8 cellular contexts compared by ENCODE assay signal in the genomic region with DNA sequence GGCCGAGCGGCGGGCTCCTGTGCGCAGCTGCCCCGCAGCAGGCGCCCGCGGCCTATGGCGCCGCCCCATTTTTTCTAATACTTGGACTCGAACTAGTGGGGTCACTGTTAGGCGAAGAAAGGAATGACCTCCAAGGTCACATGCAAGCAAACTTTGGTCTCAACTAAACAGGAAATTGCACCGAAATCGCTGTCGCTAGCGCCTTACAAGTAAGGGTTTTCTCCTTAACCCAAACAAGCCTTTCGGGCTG. TPM values are rescaled to one million over a fixed set of nuclear protein-coding genes. Genes with fewer than 3 reads are reported as not detected.
DNase-seq lines count a peak whose midpoint lies in the region; ATAC-seq and TF ChIP-seq lines count a peak whose summit lies in the region.

No MANE protein-coding gene starts in this region.

- TF ChIP-seq CTCF in RWPE2 (IDR thresholded peaks at IDR 0.05; ENCODE audit: poor library complexity, severe bottlenecking) (no peak), upper lobe of left lung (IDR thresholded peaks at IDR 0.05) (no peak)

- peak; percentile 14 for DNase-seq in CMK (ENCODE audit: low read depth)
- DNase-seq in RWPE2 (ENCODE audit: low spot score), result no peak
- DNase-seq in effector memory CD4-positive, alpha-beta T cell, result peak in 1 of 3 donors; percentile 10
- peak; percentile 57 for DNase-seq in medulla oblongata (ENCODE audit: extremely low spot score)
- DNase-seq in upper lobe of left lung, result peak; percentile 29 to 87
- DNase-seq in effector CD8-positive, alpha-beta T cell (lab: John Stamatoyannopoulos, UW), result no peak

- no peaks in the 10 kb centered on the region for H3K27me3 ChIP-seq in RWPE2 (ENCODE audit: insufficient read depth, poor library complexity, severe bottlenecking)
- H3K27me3 ChIP-seq in effector memory CD4-positive, alpha-beta T cell (replicated peaks; ENCODE audit: control insufficient read depth, insufficient read depth, low read length, poor library complexity, severe bottlenecking), result no peaks in the 10 kb centered on the region
- no peaks in the 10 kb centered on the region for H3K27me3 ChIP-seq in upper lobe of left lung

- H3K4me3 ChIP-seq in RWPE2 (ENCODE audit: severe bottlenecking) (peak overlapping the region; percentile 85), upper lobe of left lung (peak overlapping the region; percentile 55 to 85 (median 72))
- H3K4me3 ChIP-seq in effector memory CD4-positive, alpha-beta T cell (ENCODE audit: insufficient read depth, low read depth, low read length, poor library complexity, severe bottlenecking), result peak overlapping the region; percentile 74

- H3K36me3 ChIP-seq in RWPE2 (ENCODE audit: low read depth) (no peaks in the 10 kb centered on the region; the same call in 1 of the 2 replicates), upper lobe of left lung (no peaks in the 10 kb centered on the region)
- no peaks in the 10 kb centered on the region for H3K36me3 ChIP-seq in effector memory CD4-positive, alpha-beta T cell (ENCODE audit: control insufficient read depth, insufficient read depth, low read length)

- H3K4me1 ChIP-seq in RWPE2 (ENCODE audit: insufficient read depth, poor library complexity, severe bottlenecking) (no peaks in the 10 kb centered on the region), upper lobe of left lung (peaks cover 13 to 27% (median 22%) of the 10 kb centered on the region in 4 donors)
- H3K4me1 ChIP-seq in effector memory CD4-positive, alpha-beta T cell (ENCODE audit: control insufficient read depth, insufficient read depth, low read length, poor library complexity, severe bottlenecking), result peaks cover 11% of the 10 kb centered on the region

- TF ChIP-seq EP300 in upper lobe of left lung (IDR thresholded peaks at IDR 0.05), result no peak

- H3K9me3 ChIP-seq in RWPE2 (ENCODE audit: severe bottlenecking), result no peaks in the 10 kb centered on the region
- no peaks in the 10 kb centered on the region for H3K9me3 ChIP-seq in effector memory CD4-positive, alpha-beta T cell (ENCODE audit: control insufficient read depth, low read length)
- H3K9me3 ChIP-seq in upper lobe of left lung, result peaks cover 0 to 10% (median 3%) of the 10 kb centered on the region in 4 donors

- WGBS in upper lobe of left lung, 2 donors, result 5 to 9% methylated on average over 3 to 17 of the region's 17 CpGs

- TF ChIP-seq POLR2A in upper lobe of left lung (IDR thresholded peaks at IDR 0.05), result no peak

- H3K27ac ChIP-seq in RWPE2 (ENCODE audit: poor library complexity, severe bottlenecking), result peak overlapping the region; percentile 78
- peak overlapping the region; percentile 83 for H3K27ac ChIP-seq in effector memory CD4-positive, alpha-beta T cell (ENCODE audit: insufficient read depth, low read length, poor library complexity, severe bottlenecking)
- H3K27ac ChIP-seq in upper lobe of left lung, result peak overlapping the region; percentile 97 to 100 (median 97)

- ATAC-seq in GM19043 (IDR thresholded peaks at IDR 0.05; ENCODE audit: low read depth, unreplicated experiment) (peak; percentile 9), HG03196 (IDR thresholded peaks at IDR 0.05; ENCODE audit: unreplicated experiment) (peak; percentile 36), RWPE2 (ENCODE audit: low read depth) (no peak), upper lobe of left lung (ENCODE audit: low FRiP score in 2 of 2) (peak; percentile 40 to 68)

RNA-seq across cellular contexts. Expression of gene ACAA2, which starts 0.3 kb away (rescaled TPM):
- total RNA-seq in upper lobe of left lung, result 10 to 100 TPM; 23.7 to 93.9 (median 69.8) TPM

Comparison
In these comparisons a context has a peak if more than half of its experiments do, and no peak if none do; other contexts are left out.
1. DNase-seq: peak in CMK (single experiment), medulla oblongata (single experiment) and upper lobe of left lung (2 of 2); none in RWPE2 (single experiment) and effector CD8-positive, alpha-beta T cell (single experiment).
2. Peak in every context shown above with its lines, with median percentiles within 50 percentile points of each other: H3K27ac ChIP-seq and H3K4me3 ChIP-seq.